29 cellular contexts compared by ENCODE assay signal in genomic region chr7:129955993-129956543, GRCh38. TPM values are rescaled to one million over a fixed set of nuclear protein-coding genes. Genes with fewer than 3 reads are reported as not detected.
A peak's percentile ranks its signal among the peaks of the same experiment; 100 is the strongest.
DNase-seq lines count a peak whose midpoint lies in the region; ATAC-seq and TF ChIP-seq lines count a peak whose summit lies in the region.
"Had no signal": no experiment of that assay in that cellular context is flagged by ENCODE, and none has a peak within 500 bp of the region (broad histone marks: within the 10 kb centered on the region; RNA-seq: fewer than 3 reads in every experiment).

No MANE protein-coding gene starts in this region.

- H3K9me2 ChIP-seq in GM23248 (ENCODE audit: insufficient read depth) (no peaks in the 10 kb centered on the region), hepatocyte (replicated peaks; ENCODE audit: insufficient read depth) (no peaks in the 10 kb centered on the region)

- H3K4me2 ChIP-seq in GM23248 (ENCODE audit: unreplicated experiment), result peak overlapping the region; percentile 32
- H3K4me2 ChIP-seq in hepatocyte, result no peak overlapping the region
- no peak overlapping the region for H3K4me2 ChIP-seq in smooth muscle cell

- H3K36me3 ChIP-seq in GM23248 (ENCODE audit: low read depth) (no peaks in the 10 kb centered on the region), SK-N-MC (ENCODE audit: insufficient read depth, low read length) (no peaks in the 10 kb centered on the region), hepatocyte (replicated peaks; ENCODE audit: insufficient read depth, low read depth) (no peaks in the 10 kb centered on the region), smooth muscle cell (ENCODE audit: low read depth) (no peaks in the 10 kb centered on the region)
- H3K36me3 ChIP-seq: lower lobe of right lung, pancreas, Peyer's patch, upper lobe of right lung had no signal

- H4K20me1 ChIP-seq in GM23248 (ENCODE audit: insufficient read depth), result no peaks in the 10 kb centered on the region
- H4K20me1 ChIP-seq in hepatocyte (ENCODE audit: insufficient read depth, poor library complexity, severe bottlenecking), result no peaks in the 10 kb centered on the region
- peaks cover 8% of the 10 kb centered on the region for H4K20me1 ChIP-seq in smooth muscle cell (ENCODE audit: low read depth)

- ATAC-seq in GM18873 (IDR thresholded peaks at IDR 0.05; ENCODE audit: low FRiP score, unreplicated experiment) (no peak), GM18517 (IDR thresholded peaks at IDR 0.05; ENCODE audit: unreplicated experiment) (no peak)
- ATAC-seq in effector memory CD8-positive, alpha-beta T cell (replicated peaks), result no peak
- ATAC-seq: activated CD4-positive, CD25-positive, alpha-beta regulatory T cell treated with anti-CD3 and anti-CD28 coated beads, Interleukin-2, amount 50 U/mL, for 24 hours; activated naive CD4-positive, alpha-beta T cell treated with anti-CD3 and anti-CD28 coated beads, Interleukin-2, amount 50 U/mL, for 72 hours; GM12878; lower lobe of right lung; pancreas; right cardiac atrium; upper lobe of right lung had no signal

- WGBS in GM23248 (ENCODE audit: low coverage in 1 of 2, low lambda C conversion rate in 2 of 2, missing lambda C conversion rate in 2 of 2), 2 experiments, result 72% methylated on average over 8 of the region's 8 CpGs
- WGBS in hepatocyte (ENCODE audit: low lambda C conversion rate, missing lambda C conversion rate), result 92% methylated on average over 8 of the region's 8 CpGs
- WGBS in smooth muscle cell (ENCODE audit: low lambda C conversion rate), result 89% methylated on average over 8 of the region's 8 CpGs

- H3K27me3 ChIP-seq in GM23248 (replicated peaks; ENCODE audit: insufficient read depth), result no peaks in the 10 kb centered on the region
- H3K27me3 ChIP-seq in hepatocyte, result no peaks in the 10 kb centered on the region
- H3K27me3 ChIP-seq in smooth muscle cell (ENCODE audit: low read depth), result no peaks in the 10 kb centered on the region
- H3K27me3 ChIP-seq: pancreas, Peyer's patch, SJSA1, upper lobe of right lung had no signal

- H3K27ac Mint-ChIP-seq in effector memory CD8-positive, alpha-beta T cell, result no peak overlapping the region
- H3K27ac Mint-ChIP-seq: activated CD4-positive, alpha-beta memory T cell treated with anti-CD3 and anti-CD28 coated beads for 36 hours; activated naive CD4-positive, alpha-beta T cell treated with anti-CD3 and anti-CD28 coated beads, Interleukin-2, amount 50 U/mL, for 72 hours; T-helper 1 cell treated with Interleukin-12 subunit alpha and Interleukin-12 subunit beta and Interleukin-4 antibody, amounts not matched to agents 30 μg/mL and 1 μg/mL, for 36 hours had no signal

- no peaks in the 10 kb centered on the region for H3K9me3 Mint-ChIP-seq in effector memory CD8-positive, alpha-beta T cell
- H3K9me3 Mint-ChIP-seq: activated CD4-positive, alpha-beta memory T cell treated with anti-CD3 and anti-CD28 coated beads for 36 hours; activated naive CD4-positive, alpha-beta T cell treated with anti-CD3 and anti-CD28 coated beads, Interleukin-2, amount 50 U/mL, for 72 hours; nephron; T-helper 1 cell treated with Interleukin-12 subunit alpha and Interleukin-12 subunit beta and Interleukin-4 antibody, amounts not matched to agents 30 μg/mL and 1 μg/mL, for 36 hours had no signal

- peak; percentile 3 for DNase-seq in GM23248
- no peak for DNase-seq in SK-N-MC (ENCODE audit: low read depth, low spot score)
- DNase-seq in hepatocyte (ENCODE audit: low spot score), result no peak
- DNase-seq in smooth muscle cell (lab: John Stamatoyannopoulos, UW; ENCODE audit: unreplicated experiment), result no peak
- no peak for DNase-seq in effector memory CD8-positive, alpha-beta T cell
- DNase-seq: activated CD4-positive, alpha-beta memory T cell treated with anti-CD3 and anti-CD28 coated beads for 36 hours; activated CD8-positive, alpha-beta memory T cell treated with anti-CD3 and anti-CD28 coated beads, Interleukin-2, amount 50 U/mL, for 48 hours; cortex of kidney; glutamatergic neuron; kidney glomerular epithelial cell; lower lobe of right lung; NCI-H1105 treated with DMSO at 0.1 percent for 48 hours; NCI-H2029; NCI-H524 treated with DMSO at 0.1 percent for 48 hours; Peyer's patch; right cardiac atrium; stimulated activated CD4-positive, alpha-beta T cell treated with anti-CD3 and anti-CD28 coated beads, Interleukin-12 subunit alpha, Interleukin-12 subunit beta, amount 100 ng/mL, for 4 hours; stimulated activated CD4-positive, alpha-beta T cell treated with anti-CD3 and anti-CD28 coated beads, Interleukin-4, amount 100 ng/mL, for 1 hour had no signal

- H2AFZ ChIP-seq in GM23248 (no peak overlapping the region), hepatocyte (no peak overlapping the region), smooth muscle cell (ENCODE audit: low read depth) (no peak overlapping the region)

- H3K4me3 Mint-ChIP-seq in effector memory CD8-positive, alpha-beta T cell, result no peak overlapping the region
- H3K4me3 Mint-ChIP-seq: activated CD4-positive, alpha-beta memory T cell treated with anti-CD3 and anti-CD28 coated beads for 36 hours; CD14-positive monocyte; T-helper 1 cell treated with Interleukin-12 subunit alpha and Interleukin-12 subunit beta and Interleukin-4 antibody, amounts not matched to agents 30 μg/mL and 1 μg/mL, for 36 hours had no signal

- H3K79me2 ChIP-seq in GM23248 (ENCODE audit: insufficient read depth), result peaks cover 16% of the 10 kb centered on the region
- H3K79me2 ChIP-seq in hepatocyte, result peaks cover 16% of the 10 kb centered on the region
- H3K79me2 ChIP-seq in smooth muscle cell (ENCODE audit: low read depth), result peaks cover 15% of the 10 kb centered on the region

- H3K4me1 ChIP-seq in GM23248 (ENCODE audit: insufficient read depth) (peaks cover 14% of the 10 kb centered on the region), hepatocyte (ENCODE audit: insufficient read depth) (peaks cover 12% of the 10 kb centered on the region), smooth muscle cell (ENCODE audit: low read depth) (peaks cover 6% of the 10 kb centered on the region)
- H3K4me1 ChIP-seq: Peyer's patch had no signal

- H3K27me3 Mint-ChIP-seq in effector memory CD8-positive, alpha-beta T cell, result no peaks in the 10 kb centered on the region
- H3K27me3 Mint-ChIP-seq: activated CD4-positive, alpha-beta memory T cell treated with anti-CD3 and anti-CD28 coated beads for 36 hours had no signal

- TF ChIP-seq CTCF in hepatocyte (IDR thresholded peaks at IDR 0.05; ENCODE audit: poor library complexity), result no peak
- TF ChIP-seq CTCF in smooth muscle cell (IDR thresholded peaks at IDR 0.05; ENCODE audit: borderline replicate concordance, insufficient read depth, poor library complexity, severe bottlenecking), result no peak

- H3K9ac ChIP-seq in GM23248 (no peak overlapping the region), SK-N-MC (ENCODE audit: insufficient read length) (no peak overlapping the region), smooth muscle cell (ENCODE audit: low read depth) (no peak overlapping the region)

- H3K4me1 Mint-ChIP-seq in effector memory CD8-positive, alpha-beta T cell (ENCODE audit: low read depth in 2 of 2), result peaks cover 8 to 17% of the 10 kb centered on the region in 2 donors

- H3K9me3 ChIP-seq in GM23248 (ENCODE audit: low read depth) (no peaks in the 10 kb centered on the region), SK-N-MC (ENCODE audit: low read depth, low read length) (no peaks in the 10 kb centered on the region), hepatocyte (ENCODE audit: low read depth) (no peaks in the 10 kb centered on the region), smooth muscle cell (replicated peaks; ENCODE audit: low read depth) (no peaks in the 10 kb centered on the region)
- H3K9me3 ChIP-seq: lower lobe of right lung, pancreas, Peyer's patch, SJSA1, upper lobe of right lung had no signal

- peaks cover 12% of the 10 kb centered on the region for H3K36me3 Mint-ChIP-seq in effector memory CD8-positive, alpha-beta T cell (ENCODE audit: insufficient read depth)

- H3K27ac ChIP-seq in GM23248, result no peak overlapping the region
- H3K27ac ChIP-seq in SK-N-MC, result peak overlapping the region; percentile 50; the same call in 1 of the 2 replicates
- peak overlapping the region; percentile 1 for H3K27ac ChIP-seq in hepatocyte
- peak overlapping the region; percentile 30 for H3K27ac ChIP-seq in smooth muscle cell (ENCODE audit: low read depth)
- H3K27ac ChIP-seq: lower lobe of right lung, pancreas, Peyer's patch, SJSA1, upper lobe of right lung had no signal

- H3F3A ChIP-seq in GM23248 (ENCODE audit: insufficient read depth) (peaks cover 8% of the 10 kb centered on the region), smooth muscle cell (ENCODE audit: low read depth) (peaks cover 5% of the 10 kb centered on the region)

- in situ Hi-C loops in GM23248 (cut with MboI), result no loop called here

- no peak overlapping the region for H3K4me3 ChIP-seq in GM23248
- H3K4me3 ChIP-seq in SK-N-MC, result no peak overlapping the region
- no peak overlapping the region for H3K4me3 ChIP-seq in hepatocyte
- H3K4me3 ChIP-seq in smooth muscle cell, result no peak overlapping the region
- H3K4me3 ChIP-seq: GM12878, lower lobe of right lung, pancreas, Peyer's patch, SJSA1, upper lobe of right lung had no signal

RNA-seq across cellular contexts. Expression of gene UBE2H, which starts 3.3 kb away (rescaled TPM):
- 37.9 and 44.4 TPM in 2 replicates for total RNA-seq in GM23248 (2014; rRNA removed; shearing (Covaris generic))
- polyA plus RNA-seq in GM23248 (2016; fragmentation: Nextera tagmentation; extraction: Ambion mirVana) (40.7 and 42.9 TPM in 2 replicates), hepatocyte (85.5 and 98.9 TPM in 2 replicates), smooth muscle cell (66.1 and 87.8 TPM in 2 replicates)
- total RNA-seq in hepatocyte (61.6 and 73.4 TPM in 2 replicates), smooth muscle cell (74.5 and 94.5 TPM in 2 replicates)
